13 cellular contexts compared by ENCODE assay signal in genomic region chr12:95646781-95647184, GRCh38.
DNase-seq lines count a peak whose midpoint lies in the region; ATAC-seq and TF ChIP-seq lines count a peak whose summit lies in the region.
"Had no signal": no experiment of that assay in that cellular context is flagged by ENCODE, and none has a peak within 500 bp of the region (broad histone marks: within the 10 kb centered on the region; RNA-seq: fewer than 3 reads in every experiment).

No MANE protein-coding gene starts in this region.

- no peak overlapping the region for H3K4me3 ChIP-seq in HAP-1
- no peak overlapping the region for H3K4me3 ChIP-seq in left lung
- H3K4me3 ChIP-seq in upper lobe of right lung, result no peak overlapping the region
- H3K4me3 ChIP-seq: adrenal gland, ovary had no signal

- H3K27ac ChIP-seq in left lung, result no peak overlapping the region
- H3K27ac ChIP-seq in upper lobe of right lung, result no peak overlapping the region
- H3K27ac ChIP-seq: adrenal gland, ovary had no signal

- H3K27ac Mint-ChIP-seq in chondrocyte (ENCODE audit: unreplicated experiment), result peak overlapping the region; percentile 99
- H3K27ac Mint-ChIP-seq: stimulated activated naive CD8-positive, alpha-beta T cell treated with anti-CD3 and anti-CD28 coated beads, Interleukin-15, amount 100 ng/mL, for 72 hours had no signal

- H3K36me3 ChIP-seq in HAP-1 (replicated peaks) (no peaks in the 10 kb centered on the region), left lung (no peaks in the 10 kb centered on the region), upper lobe of right lung (no peaks in the 10 kb centered on the region)
- H3K36me3 ChIP-seq: adrenal gland, ovary had no signal

- H3K4me3 Mint-ChIP-seq in chondrocyte (ENCODE audit: unreplicated experiment), result peak overlapping the region; percentile 63
- H3K4me3 Mint-ChIP-seq: stimulated activated naive CD8-positive, alpha-beta T cell treated with anti-CD3 and anti-CD28 coated beads, Interleukin-15, amount 100 ng/mL, for 72 hours had no signal

- intact Hi-C loops in left lung (cut with DNase I) (no loop called here), upper lobe of right lung (cut with DNase I) (no loop called here)

- no peaks in the 10 kb centered on the region for H3K36me3 Mint-ChIP-seq in chondrocyte (ENCODE audit: low read depth)

- H3K27me3 Mint-ChIP-seq in chondrocyte (ENCODE audit: low read depth), result no peaks in the 10 kb centered on the region
- H3K27me3 Mint-ChIP-seq: stimulated activated naive CD8-positive, alpha-beta T cell treated with anti-CD3 and anti-CD28 coated beads, Interleukin-15, amount 100 ng/mL, for 72 hours had no signal

- TF ChIP-seq CTCF in chondrocyte (IDR thresholded peaks at IDR 0.05) (no peak), left lung (IDR thresholded peaks at IDR 0.05) (no peak), upper lobe of right lung (IDR thresholded peaks at IDR 0.05) (no peak)

- in situ Hi-C loops in HAP-1 (cut with MboI; ENCODE audit: low sequenced_read_pairs), result no loop called here

- no peaks in the 10 kb centered on the region; the same call in 1 of the 2 replicates for H3K27me3 ChIP-seq in HAP-1 (ENCODE audit: low read depth)
- no peaks in the 10 kb centered on the region for H3K27me3 ChIP-seq in left lung
- H3K27me3 ChIP-seq in upper lobe of right lung, result no peaks in the 10 kb centered on the region
- H3K27me3 ChIP-seq: adrenal gland, ovary had no signal

- ATAC-seq in left lung, result peak; percentile 63
- peak; percentile 50 for ATAC-seq in upper lobe of right lung
- ATAC-seq: stimulated activated naive CD8-positive, alpha-beta T cell treated with anti-CD3 and anti-CD28 coated beads, Interleukin-15, amount 100 ng/mL, for 72 hours had no signal

- DNase-seq in HAP-1 (ENCODE audit: low spot score in 2 of 2), result peak; percentile 48 to 51
- no peak for DNase-seq in chondrocyte (ENCODE audit: low spot score)
- DNase-seq in left lung, result no peak
- no peak for DNase-seq in upper lobe of right lung
- no peak for DNase-seq in occipital lobe (lab: John Stamatoyannopoulos, UW)
- DNase-seq in DMS79 (lab: John Stamatoyannopoulos, UW), result no peak
- DNase-seq in hippocampal formation (lab: John Stamatoyannopoulos, UW), result no peak
- DNase-seq: adrenal gland; NCI-H1930; NCI-H82; ovary; stimulated activated CD4-positive, alpha-beta T cell treated with anti-CD3 and anti-CD28 coated beads, Interleukin-4, amount 100 ng/mL, for 24 hours; stimulated activated naive CD8-positive, alpha-beta T cell treated with anti-CD3 and anti-CD28 coated beads, Interleukin-15, amount 100 ng/mL, for 72 hours had no signal

- H3K4me1 Mint-ChIP-seq in chondrocyte (ENCODE audit: low read depth), result peaks cover 48% of the 10 kb centered on the region
- H3K4me1 Mint-ChIP-seq: stimulated activated naive CD8-positive, alpha-beta T cell treated with anti-CD3 and anti-CD28 coated beads, Interleukin-15, amount 100 ng/mL, for 72 hours had no signal

- no peaks in the 10 kb centered on the region for H3K9me3 Mint-ChIP-seq in chondrocyte (ENCODE audit: low read depth)
- H3K9me3 Mint-ChIP-seq: stimulated activated naive CD8-positive, alpha-beta T cell treated with anti-CD3 and anti-CD28 coated beads, Interleukin-15, amount 100 ng/mL, for 72 hours had no signal

- H3K9me3 ChIP-seq in HAP-1 (no peaks in the 10 kb centered on the region), left lung (no peaks in the 10 kb centered on the region), upper lobe of right lung (no peaks in the 10 kb centered on the region)
- H3K9me3 ChIP-seq: adrenal gland, ovary had no signal

- H3K4me1 ChIP-seq in HAP-1 (peaks cover 38% of the 10 kb centered on the region), left lung (no peaks in the 10 kb centered on the region), upper lobe of right lung (no peaks in the 10 kb centered on the region)

Comparison
In these comparisons a context has a peak if more than half of its experiments do, and no peak if none do; other contexts are left out.
1. DNase-seq: peak in HAP-1 (2 of 2); none in chondrocyte (single experiment), left lung (0 of 2), upper lobe of right lung (single experiment), occipital lobe (single experiment), DMS79 (single experiment) and hippocampal formation (0 of 2).